Comparison of ENCODE assay signal across 17 cellular contexts in the genomic region with DNA sequence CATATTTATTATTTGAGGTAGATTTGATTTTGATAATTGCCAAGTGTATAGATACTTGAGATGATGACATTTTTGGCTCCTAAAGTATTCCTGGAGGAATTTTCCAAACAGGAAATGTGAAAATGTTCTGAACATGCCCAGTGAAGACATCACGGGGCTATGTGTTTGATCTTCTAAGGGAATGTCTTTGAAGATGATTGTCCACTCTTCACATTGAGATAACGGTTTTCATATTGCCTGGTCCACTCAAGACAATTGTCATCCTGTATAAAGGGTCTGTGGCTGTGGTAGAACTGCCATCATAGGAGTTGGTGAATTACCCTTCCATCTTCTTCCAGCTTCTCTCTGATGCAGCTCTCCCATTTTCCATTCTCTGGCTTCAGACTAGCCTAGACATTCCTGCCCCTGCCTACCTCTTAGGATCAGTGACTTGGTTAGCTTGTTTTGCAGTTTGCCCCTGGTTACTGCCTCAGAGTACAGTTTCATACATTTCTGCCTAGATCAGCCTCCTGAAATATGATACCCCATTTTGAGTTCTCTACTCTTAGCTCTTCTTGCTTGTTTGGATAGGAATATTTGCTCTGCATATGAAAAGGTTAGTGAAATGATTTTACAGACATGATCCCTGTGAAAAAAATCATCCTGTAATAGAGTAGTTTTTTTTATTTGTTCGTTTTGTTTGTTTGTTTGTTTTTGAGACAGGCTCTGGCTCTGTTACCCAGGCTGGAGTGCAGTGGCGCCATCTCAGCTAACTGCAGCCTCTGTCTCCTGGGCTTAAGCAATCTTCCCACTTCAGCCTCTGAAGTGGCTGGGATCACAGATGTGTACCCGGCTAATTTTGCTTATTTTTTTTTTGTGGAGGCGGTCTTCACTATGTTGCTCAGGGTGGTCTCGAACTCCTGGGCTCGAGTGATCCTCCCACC.
A peak's percentile ranks its signal among the peaks of the same experiment; 100 is the strongest.
DNase-seq lines count a peak whose midpoint lies in the region; ATAC-seq and TF ChIP-seq lines count a peak whose summit lies in the region.
"Had no signal": no experiment of that assay in that cellular context is flagged by ENCODE, and none has a peak within 500 bp of the region (broad histone marks: within the 10 kb centered on the region; RNA-seq: fewer than 3 reads in every experiment).

No MANE protein-coding gene starts in this region.

- no peaks in the 10 kb centered on the region for H3K9me2 ChIP-seq in GM23338 (ENCODE audit: insufficient read depth)

- H3K4me3 Mint-ChIP-seq in CD4-positive, alpha-beta T cell: no peak overlapping the region
- peak overlapping the region in 1 of 5 donors; percentile 48 for H3K4me3 Mint-ChIP-seq in immature natural killer cell
- no peak overlapping the region for H3K4me3 Mint-ChIP-seq in GM23338
- H3K4me3 Mint-ChIP-seq: activated T-cell treated with anti-CD3 and anti-CD28 coated beads, Interleukin-2, amount 50 U/mL, for 72 hours; endodermal cell; HFFc6 had no signal

- no peak for ATAC-seq in CD4-positive, alpha-beta T cell (ENCODE audit: poor library complexity)
- ATAC-seq in GM21390 (IDR thresholded peaks at IDR 0.05; ENCODE audit: unreplicated experiment) (no peak), GM23338 (no peak), HG03045 (IDR thresholded peaks at IDR 0.05; ENCODE audit: unreplicated experiment) (no peak), heart left ventricle (no peak)
- ATAC-seq: activated T-cell treated with anti-CD3 and anti-CD28 coated beads, Interleukin-2, amount 50 U/mL, for 72 hours; body of pancreas; gastroesophageal sphincter had no signal

- WGBS in heart left ventricle, 4 donors: 83 to 88% (median 86%) methylated on average over 8 of the region's 8 CpGs

- no peaks in the 10 kb centered on the region; the same call in 1 of the 2 replicates for H4K20me1 ChIP-seq in GM23338 (replicated peaks; ENCODE audit: insufficient read depth)

- H2AFZ ChIP-seq in GM23338: no peak overlapping the region

- TF ChIP-seq POLR2A in heart left ventricle (IDR thresholded peaks at IDR 0.05): no peak

- no peak for DNase-seq in CD4-positive, alpha-beta T cell
- DNase-seq in GM03348 (ENCODE audit: low spot score) (peak; percentile 9), NCI-H526 (lab: John Stamatoyannopoulos, UW) (peak; percentile 45 to 74), immature natural killer cell (no peak), GM23338 (ENCODE audit: low spot score) (no peak), heart left ventricle (no peak)
- DNase-seq: activated T-cell treated with anti-CD3 and anti-CD28 coated beads, Interleukin-2, amount 50 U/mL, for 72 hours; body of pancreas; C1 segment of cervical spinal cord; endodermal cell; HFFc6; stomach; WERI-Rb-1 had no signal

- intact Hi-C loops in CD4-positive, alpha-beta T cell (cut with DNase I, micrococcal nuclease): no loop called here
- intact Hi-C loops in heart left ventricle (cut with DNase I): no loop called here

- H3K4me3 ChIP-seq in GM23338 (no peak overlapping the region), heart left ventricle (no peak overlapping the region)
- H3K4me3 ChIP-seq: body of pancreas, gastroesophageal sphincter, right atrium auricular region, stomach had no signal

- no peaks in the 10 kb centered on the region for H3K9me3 ChIP-seq in CD4-positive, alpha-beta T cell (ENCODE audit: control insufficient read depth, low read length)
- no peaks in the 10 kb centered on the region for H3K9me3 ChIP-seq in heart left ventricle
- H3K9me3 ChIP-seq: body of pancreas, gastroesophageal sphincter, right atrium auricular region, stomach had no signal

- no peaks in the 10 kb centered on the region for H3F3A ChIP-seq in GM23338 (replicated peaks; ENCODE audit: low read depth)

- no peak overlapping the region for H3K27ac ChIP-seq in CD4-positive, alpha-beta T cell (ENCODE audit: low read depth, low read length)
- no peak overlapping the region for H3K27ac ChIP-seq in GM23338 (ENCODE audit: low read depth)
- no peak overlapping the region for H3K27ac ChIP-seq in heart left ventricle
- H3K27ac ChIP-seq: body of pancreas, gastroesophageal sphincter, right atrium auricular region, stomach, WERI-Rb-1 had no signal

- H3K9me3 Mint-ChIP-seq in CD4-positive, alpha-beta T cell: no peaks in the 10 kb centered on the region
- H3K9me3 Mint-ChIP-seq in immature natural killer cell (no peaks in the 10 kb centered on the region), GM23338 (no peaks in the 10 kb centered on the region)
- H3K9me3 Mint-ChIP-seq: activated T-cell treated with anti-CD3 and anti-CD28 coated beads, Interleukin-2, amount 50 U/mL, for 72 hours; HFFc6 had no signal

- POLR2A ChIA-PET in CD4-positive, alpha-beta T cell (lab: Charles Lee): interaction anchor here (0.7 kb wide), 1 partner anchor 15 kb away, joined by 3 read pairs; no protein-coding TSS in a partner anchor

- H3K36me3 Mint-ChIP-seq in CD4-positive, alpha-beta T cell (ENCODE audit: low read depth): peaks cover 97% of the 10 kb centered on the region
- H3K36me3 Mint-ChIP-seq in immature natural killer cell (peaks cover 16 to 60% (median 26%) of the 10 kb centered on the region in 3 donors), GM23338 (ENCODE audit: low read depth) (peaks cover 41% of the 10 kb centered on the region)

- peaks cover 13% of the 10 kb centered on the region; the same call in 1 of the 2 replicates for H3K79me2 ChIP-seq in GM23338 (replicated peaks; ENCODE audit: insufficient read depth)

- H3K27me3 Mint-ChIP-seq in CD4-positive, alpha-beta T cell: no peaks in the 10 kb centered on the region
- H3K27me3 Mint-ChIP-seq in immature natural killer cell (ENCODE audit: low read depth in 3 of 3) (peaks cover 1 to 6% (median 2%) of the 10 kb centered on the region in 3 donors), GM23338 (ENCODE audit: insufficient read depth, low read depth, poor library complexity) (peaks cover 2% of the 10 kb centered on the region)

- H3K36me3 ChIP-seq in GM23338 (ENCODE audit: insufficient read depth) (peaks cover 20% of the 10 kb centered on the region), heart left ventricle (peaks cover 0 to 48% (median 0%) of the 10 kb centered on the region in 9 donors)
- H3K36me3 ChIP-seq: right atrium auricular region, WERI-Rb-1 had no signal

- H3K27ac Mint-ChIP-seq in CD4-positive, alpha-beta T cell: peak overlapping the region; percentile 45
- peak overlapping the region; percentile 28 to 89 (median 44) for H3K27ac Mint-ChIP-seq in immature natural killer cell
- no peak overlapping the region for H3K27ac Mint-ChIP-seq in GM23338
- H3K27ac Mint-ChIP-seq: endodermal cell, HFFc6 had no signal

- H3K4me1 Mint-ChIP-seq in CD4-positive, alpha-beta T cell (ENCODE audit: low read depth): peaks cover 34% of the 10 kb centered on the region
- H3K4me1 Mint-ChIP-seq in immature natural killer cell (peaks cover 32 to 72% of the 10 kb centered on the region in 2 donors), GM23338 (peaks cover 6% of the 10 kb centered on the region)

- 0 out of 2 replicates have a peak, but pooled peaks cover 4% of the 10 kb centered on the region for H3K4me1 ChIP-seq in GM23338 (ENCODE audit: insufficient read depth)
- H3K4me1 ChIP-seq in heart left ventricle: no peaks in the 10 kb centered on the region
- H3K4me1 ChIP-seq: body of pancreas, gastroesophageal sphincter, stomach had no signal

- TF ChIP-seq CTCF in CD4-positive, alpha-beta T cell (IDR thresholded peaks at IDR 0.05): no peak
- TF ChIP-seq CTCF in GM23338 (conservative IDR thresholded peaks at IDR 0.05; ENCODE audit: low read depth in 2 of 2) (no peak), heart left ventricle (IDR thresholded peaks at IDR 0.05) (no peak)

- no peak overlapping the region for H3K4me2 ChIP-seq in GM23338

- CTCF ChIA-PET in CD4-positive, alpha-beta T cell (lab: Charles Lee): interaction anchor here (1.3 to 1.7 kb wide), 2 partner anchors 17 to 27 kb away, joined by 3 to 5 read pairs; no protein-coding TSS in a partner anchor

- H3K27me3 ChIP-seq in CD4-positive, alpha-beta T cell (ENCODE audit: control insufficient read depth, insufficient read depth, low read length): no peaks in the 10 kb centered on the region
- H3K27me3 ChIP-seq in GM23338 (ENCODE audit: insufficient read depth) (no peaks in the 10 kb centered on the region), heart left ventricle (no peaks in the 10 kb centered on the region)
- H3K27me3 ChIP-seq: body of pancreas, gastroesophageal sphincter, right atrium auricular region, stomach had no signal

TF ChIP-seq in GM23338, 12 proteins besides CTCF, POLR2A, EP300 and RAD21 (continues in another document):
- TF ChIP-seq, protein P1, sequence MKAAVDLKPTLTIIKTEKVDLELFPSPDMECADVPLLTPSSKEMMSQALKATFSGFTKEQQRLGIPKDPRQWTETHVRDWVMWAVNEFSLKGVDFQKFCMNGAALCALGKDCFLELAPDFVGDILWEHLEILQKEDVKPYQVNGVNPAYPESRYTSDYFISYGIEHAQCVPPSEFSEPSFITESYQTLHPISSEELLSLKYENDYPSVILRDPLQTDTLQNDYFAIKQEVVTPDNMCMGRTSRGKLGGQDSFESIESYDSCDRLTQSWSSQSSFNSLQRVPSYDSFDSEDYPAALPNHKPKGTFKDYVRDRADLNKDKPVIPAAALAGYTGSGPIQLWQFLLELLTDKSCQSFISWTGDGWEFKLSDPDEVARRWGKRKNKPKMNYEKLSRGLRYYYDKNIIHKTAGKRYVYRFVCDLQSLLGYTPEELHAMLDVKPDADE (IDR thresholded peaks at IDR 0.05): no peak
- TF ChIP-seq ZNF114 (CRISPR knock-in tag; IDR thresholded peaks at IDR 0.05): no peak
- TF ChIP-seq POLR2AphosphoS5 (IDR thresholded peaks at IDR 0.05; ENCODE audit: low read depth): no peak

Comparison
In these comparisons a context has a peak if more than half of its experiments do, and no peak if none do; other contexts are left out.
1. DNase-seq: peak in GM03348 (single experiment) and NCI-H526 (2 of 2); none in CD4-positive, alpha-beta T cell (0 of 10), immature natural killer cell (0 of 3), GM23338 (single experiment) and heart left ventricle (0 of 5).